2 cellular contexts compared by ENCODE assay signal in genomic region chr13:50699874-50700663, GRCh38.
TF ChIP-seq lines count a peak whose summit lies in the region.

No MANE protein-coding gene starts in this region.

TF ChIP-seq in H1, 55 proteins besides CTCF, POLR2A, EP300 and RAD21:
- TF ChIP-seq BACH1 (IDR thresholded peaks at IDR 0.05; ENCODE audit: low read length) (no peak), SUZ12 (IDR thresholded peaks at IDR 0.05; ENCODE audit: low read length) (no peak), TEAD4 (IDR thresholded peaks at IDR 0.05; ENCODE audit: low read depth, low read length) (peak; percentile 75)
TF ChIP-seq in H1: peak in this region for 1.

TF ChIP-seq in neural cell, 6 proteins besides CTCF, POLR2A, EP300 and RAD21:
- no peak for TF ChIP-seq TAF1 (IDR thresholded peaks at IDR 0.05; ENCODE audit: low read depth)
- TF ChIP-seq POLR2AphosphoS5 (IDR thresholded peaks at IDR 0.05) = no peak
- no peak for TF ChIP-seq REST (IDR thresholded peaks at IDR 0.05; ENCODE audit: borderline replicate concordance)
- no peak for TF ChIP-seq MXI1 (conservative IDR thresholded peaks at IDR 0.05; ENCODE audit: poor library complexity, severe bottlenecking)
- no peak for TF ChIP-seq EZH2 (IDR thresholded peaks at IDR 0.05; ENCODE audit: borderline replicate concordance, insufficient read depth, low read length, poor library complexity, severe bottlenecking)
- TF ChIP-seq SMC3 (conservative IDR thresholded peaks at IDR 0.05; ENCODE audit: poor library complexity) = no peak
TF ChIP-seq in neural cell: peak in this region for 0.
